16 cellular contexts compared by ENCODE assay signal in genomic region chr6:125829433-125829832, GRCh38. TPM values are rescaled to one million over a fixed set of nuclear protein-coding genes. Genes with fewer than 3 reads are reported as not detected.
DNase-seq lines count a peak whose midpoint lies in the region; ATAC-seq and TF ChIP-seq lines count a peak whose summit lies in the region.
"Had no signal": no experiment of that assay in that cellular context is flagged by ENCODE, and none has a peak within 500 bp of the region (broad histone marks: within the 10 kb centered on the region; RNA-seq: fewer than 3 reads in every experiment).

No MANE protein-coding gene starts in this region.

- H3K4me1 Mint-ChIP-seq in natural killer cell: peaks cover 62 to 63% of the 10 kb centered on the region in 2 donors
- H3K4me1 Mint-ChIP-seq in natural killer cell treated with Interleukin-12 subunit alpha and Interleukin-12 subunit beta and Interleukin-15 and Interleukin-18, amount 100 ng/mL, for 72 hours (ENCODE audit: low read depth in 2 of 2): peaks cover 50 to 53% of the 10 kb centered on the region in 2 donors
- H3K4me1 Mint-ChIP-seq in activated CD8-positive, alpha-beta T cell treated with anti-CD3 and anti-CD28 coated beads, Interleukin-2, amount 10 ng/mL, durations not matched to agents 7 days and 5 days (ENCODE audit: low read depth): peaks cover 53% of the 10 kb centered on the region

- no peaks in the 10 kb centered on the region for H3K36me3 Mint-ChIP-seq in natural killer cell
- H3K36me3 Mint-ChIP-seq in natural killer cell treated with Interleukin-12 subunit alpha and Interleukin-12 subunit beta and Interleukin-15 and Interleukin-18, amount 100 ng/mL, for 72 hours: no peaks in the 10 kb centered on the region
- peaks cover 26% of the 10 kb centered on the region for H3K36me3 Mint-ChIP-seq in activated CD8-positive, alpha-beta T cell treated with anti-CD3 and anti-CD28 coated beads, Interleukin-2, amount 10 ng/mL, durations not matched to agents 7 days and 5 days (ENCODE audit: low read depth)

- DNase-seq in natural killer cell (no peak), 8988T (no peak)
- DNase-seq in natural killer cell treated with Interleukin-12 subunit alpha and Interleukin-12 subunit beta and Interleukin-15 and Interleukin-18, amount 100 ng/mL, for 72 hours (ENCODE audit: low spot score): no peak
- peak; percentile 37 for DNase-seq in activated CD8-positive, alpha-beta T cell treated with anti-CD3 and anti-CD28 coated beads, Interleukin-2, amount 10 ng/mL, durations not matched to agents 7 days and 5 days
- peak; percentile 5 for DNase-seq in stimulated activated naive CD4-positive, alpha-beta T cell treated with Interleukin-2 at 50 U/mL for 16 hours (lab: John Stamatoyannopoulos, UW)
- no peak for DNase-seq in activated effector memory CD4-positive, alpha-beta T cell treated with Interleukin-2 at 50 U/mL for 16 hours
- DNase-seq: activated T-cell treated with anti-CD3 and anti-CD28 coated beads, Interleukin-2, amount 50 U/mL, for 72 hours; esophagus squamous epithelium; hypothalamus; left colon; SK-N-SH; stimulated activated CD4-positive, alpha-beta T cell treated with anti-CD3 and anti-CD28 coated beads, Interleukin-12 subunit alpha, Interleukin-12 subunit beta, amount 100 ng/mL, for 4 hours had no signal

- H3K27ac Mint-ChIP-seq in natural killer cell: peak overlapping the region; percentile 87 to 94
- peak overlapping the region in 1 of 2 donors; percentile 38 for H3K27ac Mint-ChIP-seq in natural killer cell treated with Interleukin-12 subunit alpha and Interleukin-12 subunit beta and Interleukin-15 and Interleukin-18, amount 100 ng/mL, for 72 hours
- H3K27ac Mint-ChIP-seq in activated CD8-positive, alpha-beta T cell treated with anti-CD3 and anti-CD28 coated beads, Interleukin-2, amount 10 ng/mL, durations not matched to agents 7 days and 5 days: no peak overlapping the region
- H3K27ac Mint-ChIP-seq: activated T-cell treated with anti-CD3 and anti-CD28 coated beads, Interleukin-2, amount 50 U/mL, for 72 hours; dendritic cell treated with granulocyte-macrophage colony-stimulating factor and Interleukin-4, amounts not matched to agents 40 ng/mL and 50 ng/mL, for 4 days; IgD-negative memory B cell had no signal

- peak; percentile 58 to 77 (median 71) for ATAC-seq in natural killer cell
- no peak for ATAC-seq in natural killer cell treated with Interleukin-12 subunit alpha and Interleukin-12 subunit beta and Interleukin-15 and Interleukin-18, amount 100 ng/mL, for 72 hours
- peak; percentile 27 for ATAC-seq in HG03575 (IDR thresholded peaks at IDR 0.05; ENCODE audit: extremely low read depth, insufficient number of reproducible peaks, low FRiP score, unreplicated experiment)
- ATAC-seq in activated CD8-positive, alpha-beta T cell treated with anti-CD3 and anti-CD28 coated beads, Interleukin-2, amount 10 ng/mL, durations not matched to agents 7 days and 5 days: peak; percentile 61
- no peak for ATAC-seq in HG03520 (IDR thresholded peaks at IDR 0.05; ENCODE audit: unreplicated experiment)
- ATAC-seq: left colon had no signal

- intact Hi-C loops in natural killer cell (cut with micrococcal nuclease): no loop called here

- H3K4me3 Mint-ChIP-seq in natural killer cell: peak overlapping the region; percentile 76
- no peak overlapping the region for H3K4me3 Mint-ChIP-seq in natural killer cell treated with Interleukin-12 subunit alpha and Interleukin-12 subunit beta and Interleukin-15 and Interleukin-18, amount 100 ng/mL, for 72 hours
- H3K4me3 Mint-ChIP-seq in activated CD8-positive, alpha-beta T cell treated with anti-CD3 and anti-CD28 coated beads, Interleukin-2, amount 10 ng/mL, durations not matched to agents 7 days and 5 days: no peak overlapping the region
- H3K4me3 Mint-ChIP-seq: dendritic cell treated with granulocyte-macrophage colony-stimulating factor and Interleukin-4, amounts not matched to agents 40 ng/mL and 50 ng/mL, for 4 days had no signal

- H3K9me3 Mint-ChIP-seq in natural killer cell: no peaks in the 10 kb centered on the region
- peaks cover 3% of the 10 kb centered on the region for H3K9me3 Mint-ChIP-seq in natural killer cell treated with Interleukin-12 subunit alpha and Interleukin-12 subunit beta and Interleukin-15 and Interleukin-18, amount 100 ng/mL, for 72 hours
- H3K9me3 Mint-ChIP-seq in activated CD8-positive, alpha-beta T cell treated with anti-CD3 and anti-CD28 coated beads, Interleukin-2, amount 10 ng/mL, durations not matched to agents 7 days and 5 days (ENCODE audit: insufficient read depth): no peaks in the 10 kb centered on the region
- H3K9me3 Mint-ChIP-seq: activated T-cell treated with anti-CD3 and anti-CD28 coated beads, Interleukin-2, amount 50 U/mL, for 72 hours; dendritic cell treated with granulocyte-macrophage colony-stimulating factor and Interleukin-4, amounts not matched to agents 40 ng/mL and 50 ng/mL, for 4 days had no signal

- TF ChIP-seq CTCF in natural killer cell (IDR thresholded peaks at IDR 0.05): no peak

- no peaks in the 10 kb centered on the region for H3K27me3 Mint-ChIP-seq in natural killer cell (ENCODE audit: low read depth in 2 of 2)
- H3K27me3 Mint-ChIP-seq in natural killer cell treated with Interleukin-12 subunit alpha and Interleukin-12 subunit beta and Interleukin-15 and Interleukin-18, amount 100 ng/mL, for 72 hours: no peaks in the 10 kb centered on the region
- H3K27me3 Mint-ChIP-seq in activated CD8-positive, alpha-beta T cell treated with anti-CD3 and anti-CD28 coated beads, Interleukin-2, amount 10 ng/mL, durations not matched to agents 7 days and 5 days (ENCODE audit: low read depth): no peaks in the 10 kb centered on the region
- H3K27me3 Mint-ChIP-seq: dendritic cell treated with granulocyte-macrophage colony-stimulating factor and Interleukin-4, amounts not matched to agents 40 ng/mL and 50 ng/mL, for 4 days; IgD-negative memory B cell had no signal

- CTCF ChIA-PET in activated CD8-positive, alpha-beta T cell treated with anti-CD3 and anti-CD28 coated beads, Interleukin-2, amount 10 ng/mL, durations not matched to agents 7 days and 5 days (lab: Charles Lee): interaction anchor here (0.7 to 3.1 kb wide), 2 partner anchors 29 to 38 kb away, joined by 3 to 11 read pairs; partner anchors contain the start of gene NCOA7

- POLR2A ChIA-PET in activated CD8-positive, alpha-beta T cell treated with anti-CD3 and anti-CD28 coated beads, Interleukin-2, amount 10 ng/mL, durations not matched to agents 7 days and 5 days (lab: Charles Lee): no interaction called here

RNA-seq across cellular contexts. Expression of gene NCOA7, which starts 38.7 kb away (rescaled TPM):
- total RNA-seq in natural killer cell: 10 to 100 TPM; 37.3 to 66.6 (median 56.8) TPM
- total RNA-seq in natural killer cell treated with Interleukin-12 subunit alpha and Interleukin-12 subunit beta and Interleukin-15 and Interleukin-18, amount 100 ng/mL, for 72 hours: 10 to 100 TPM; 41.4 to 63.9 TPM
- 10 to 100 TPM; 27.8 to 31.7 TPM for total RNA-seq in activated CD8-positive, alpha-beta T cell treated with anti-CD3 and anti-CD28 coated beads, Interleukin-2, amount 10 ng/mL, durations not matched to agents 7 days and 5 days

Comparison
In these comparisons a context has a peak if more than half of its experiments do, and no peak if none do; other contexts are left out.
1. ATAC-seq: peak in natural killer cell (3 of 3), HG03575 (single experiment) and activated CD8-positive, alpha-beta T cell treated with anti-CD3 and anti-CD28 coated beads, Interleukin-2, amount 10 ng/mL, durations not matched to agents 7 days and 5 days (single experiment); none in natural killer cell treated with Interleukin-12 subunit alpha and Interleukin-12 subunit beta and Interleukin-15 and Interleukin-18, amount 100 ng/mL, for 72 hours (0 of 2) and HG03520 (single experiment).
2. DNase-seq: peak in activated CD8-positive, alpha-beta T cell treated with anti-CD3 and anti-CD28 coated beads, Interleukin-2, amount 10 ng/mL, durations not matched to agents 7 days and 5 days (single experiment) and stimulated activated naive CD4-positive, alpha-beta T cell treated with Interleukin-2 at 50 U/mL for 16 hours (single experiment); none in natural killer cell (single experiment), natural killer cell treated with Interleukin-12 subunit alpha and Interleukin-12 subunit beta and Interleukin-15 and Interleukin-18, amount 100 ng/mL, for 72 hours (single experiment), activated effector memory CD4-positive, alpha-beta T cell treated with Interleukin-2 at 50 U/mL for 16 hours (single experiment) and 8988T (single experiment).